Comparison of ENCODE assay signal across 8 cellular contexts in genomic region chr4:85681194-85681803, GRCh38.
DNase-seq lines count a peak whose midpoint lies in the region; ATAC-seq and TF ChIP-seq lines count a peak whose summit lies in the region.

No MANE protein-coding gene starts in this region.

- H3K4me1 ChIP-seq in naive thymus-derived CD4-positive, alpha-beta T cell (ENCODE audit: control insufficient read depth in 2 of 2, insufficient read depth in 2 of 2, low read length in 2 of 2), result no peaks in the 10 kb centered on the region

- no peaks in the 10 kb centered on the region for H3K36me3 ChIP-seq in naive thymus-derived CD4-positive, alpha-beta T cell (ENCODE audit: control insufficient read depth in 2 of 3, insufficient read depth in 3 of 3, low read length in 3 of 3)

- H3K27ac Mint-ChIP-seq in naive thymus-derived CD4-positive, alpha-beta T cell, result no peak overlapping the region
- H3K27ac Mint-ChIP-seq in effector memory CD8-positive, alpha-beta T cell, result no peak overlapping the region
- H3K27ac Mint-ChIP-seq in activated CD8-positive, alpha-beta T cell treated with anti-CD3 and anti-CD28 coated beads, Interleukin-2, amount 10 ng/mL, durations not matched to agents 7 days and 5 days, result no peak overlapping the region

- H3K9me3 Mint-ChIP-seq in naive thymus-derived CD4-positive, alpha-beta T cell, result peaks cover 0 to 9% (median 0%) of the 10 kb centered on the region in 11 donors
- H3K9me3 Mint-ChIP-seq in effector memory CD8-positive, alpha-beta T cell, result peaks cover 6 to 9% of the 10 kb centered on the region in 2 donors
- H3K9me3 Mint-ChIP-seq in activated CD8-positive, alpha-beta T cell treated with anti-CD3 and anti-CD28 coated beads, Interleukin-2, amount 10 ng/mL, durations not matched to agents 7 days and 5 days (ENCODE audit: insufficient read depth), result no peaks in the 10 kb centered on the region

- no peaks in the 10 kb centered on the region for H3K36me3 Mint-ChIP-seq in naive thymus-derived CD4-positive, alpha-beta T cell
- H3K36me3 Mint-ChIP-seq in effector memory CD8-positive, alpha-beta T cell (ENCODE audit: insufficient read depth), result no peaks in the 10 kb centered on the region
- no peaks in the 10 kb centered on the region for H3K36me3 Mint-ChIP-seq in activated CD8-positive, alpha-beta T cell treated with anti-CD3 and anti-CD28 coated beads, Interleukin-2, amount 10 ng/mL, durations not matched to agents 7 days and 5 days (ENCODE audit: low read depth)

- no peaks in the 10 kb centered on the region for H3K4me1 Mint-ChIP-seq in naive thymus-derived CD4-positive, alpha-beta T cell
- no peaks in the 10 kb centered on the region for H3K4me1 Mint-ChIP-seq in effector memory CD8-positive, alpha-beta T cell (ENCODE audit: low read depth in 2 of 2)
- H3K4me1 Mint-ChIP-seq in activated CD8-positive, alpha-beta T cell treated with anti-CD3 and anti-CD28 coated beads, Interleukin-2, amount 10 ng/mL, durations not matched to agents 7 days and 5 days (ENCODE audit: low read depth), result no peaks in the 10 kb centered on the region

- no peak for TF ChIP-seq POLR2A in erythroblast (IDR thresholded peaks at IDR 0.05; ENCODE audit: low read length)

- H3K27me3 ChIP-seq in naive thymus-derived CD4-positive, alpha-beta T cell (ENCODE audit: control insufficient read depth in 2 of 2, insufficient read depth in 2 of 2, low read length in 2 of 2), result no peaks in the 10 kb centered on the region

- no peak overlapping the region for H3K4me3 Mint-ChIP-seq in naive thymus-derived CD4-positive, alpha-beta T cell
- no peak overlapping the region for H3K4me3 Mint-ChIP-seq in effector memory CD8-positive, alpha-beta T cell
- H3K4me3 Mint-ChIP-seq in activated CD8-positive, alpha-beta T cell treated with anti-CD3 and anti-CD28 coated beads, Interleukin-2, amount 10 ng/mL, durations not matched to agents 7 days and 5 days, result no peak overlapping the region

- intact Hi-C loops in naive thymus-derived CD4-positive, alpha-beta T cell (cut with micrococcal nuclease), result no loop called here

- CTCF ChIA-PET in naive thymus-derived CD4-positive, alpha-beta T cell (lab: Charles Lee), result no interaction called here
- CTCF ChIA-PET in activated CD8-positive, alpha-beta T cell treated with anti-CD3 and anti-CD28 coated beads, Interleukin-2, amount 10 ng/mL, durations not matched to agents 7 days and 5 days (lab: Charles Lee), result no interaction called here

- POLR2A ChIA-PET in naive thymus-derived CD4-positive, alpha-beta T cell (lab: Charles Lee), result no interaction called here
- POLR2A ChIA-PET in activated CD8-positive, alpha-beta T cell treated with anti-CD3 and anti-CD28 coated beads, Interleukin-2, amount 10 ng/mL, durations not matched to agents 7 days and 5 days (lab: Charles Lee), result no interaction called here

- H3K27ac ChIP-seq in naive thymus-derived CD4-positive, alpha-beta T cell (ENCODE audit: low read depth, low read length), result no peak overlapping the region

- no peak overlapping the region for H3K4me3 ChIP-seq in choroid plexus epithelial cell (ENCODE audit: low read depth, low read length)
- no peak overlapping the region for H3K4me3 ChIP-seq in naive thymus-derived CD4-positive, alpha-beta T cell (ENCODE audit: low read length)

- H3K27me3 Mint-ChIP-seq in naive thymus-derived CD4-positive, alpha-beta T cell, result no peaks in the 10 kb centered on the region
- no peaks in the 10 kb centered on the region for H3K27me3 Mint-ChIP-seq in effector memory CD8-positive, alpha-beta T cell
- no peaks in the 10 kb centered on the region for H3K27me3 Mint-ChIP-seq in activated CD8-positive, alpha-beta T cell treated with anti-CD3 and anti-CD28 coated beads, Interleukin-2, amount 10 ng/mL, durations not matched to agents 7 days and 5 days (ENCODE audit: low read depth)

- H3K9me3 ChIP-seq in naive thymus-derived CD4-positive, alpha-beta T cell (ENCODE audit: control insufficient read depth in 2 of 3, low read length in 3 of 3), result no peaks in the 10 kb centered on the region

- ATAC-seq in naive thymus-derived CD4-positive, alpha-beta T cell, result peak; percentile 85
- ATAC-seq in effector memory CD8-positive, alpha-beta T cell (replicated peaks), result no peak
- no peak for ATAC-seq in activated CD8-positive, alpha-beta T cell treated with anti-CD3 and anti-CD28 coated beads, Interleukin-2, amount 10 ng/mL, durations not matched to agents 7 days and 5 days

- peak; percentile 90 for DNase-seq in COLO829 (ENCODE audit: low spot score)
- peak; percentile 91 for DNase-seq in M059J (ENCODE audit: low read depth)
- DNase-seq in choroid plexus epithelial cell (ENCODE audit: low read depth), result peak; percentile 99
- DNase-seq in naive thymus-derived CD4-positive, alpha-beta T cell, result no peak
- DNase-seq in erythroblast (lab: John Stamatoyannopoulos, UW), result no peak
- DNase-seq in activated CD4-positive, alpha-beta T cell treated with anti-CD3 and anti-CD28 coated beads, Interleukin-2, amount 50 U/mL, for 1 hour, result no peak
- no peak for DNase-seq in effector memory CD8-positive, alpha-beta T cell
- no peak for DNase-seq in activated CD8-positive, alpha-beta T cell treated with anti-CD3 and anti-CD28 coated beads, Interleukin-2, amount 10 ng/mL, durations not matched to agents 7 days and 5 days

- no peak for TF ChIP-seq CTCF in choroid plexus epithelial cell (conservative IDR thresholded peaks at IDR 0.05; ENCODE audit: low read depth, low read length)

Comparison
In these comparisons a context has a peak if more than half of its experiments do, and no peak if none do; other contexts are left out.
1. DNase-seq: peak in COLO829 (single experiment), M059J (single experiment) and choroid plexus epithelial cell (single experiment); none in naive thymus-derived CD4-positive, alpha-beta T cell (0 of 9), erythroblast (0 of 2), activated CD4-positive, alpha-beta T cell treated with anti-CD3 and anti-CD28 coated beads, Interleukin-2, amount 50 U/mL, for 1 hour (single experiment), effector memory CD8-positive, alpha-beta T cell (0 of 3) and activated CD8-positive, alpha-beta T cell treated with anti-CD3 and anti-CD28 coated beads, Interleukin-2, amount 10 ng/mL, durations not matched to agents 7 days and 5 days (single experiment).